Comparison of ENCODE assay signal across 8 cellular contexts in genomic region chr17:7021993-7022778, GRCh38.
DNase-seq lines count a peak whose midpoint lies in the region; ATAC-seq and TF ChIP-seq lines count a peak whose summit lies in the region.

No MANE protein-coding gene starts in this region.

- peak; percentile 91 for TF ChIP-seq CTCF in GM10248 (IDR thresholded peaks at IDR 0.05; ENCODE audit: control extremely low read depth, extremely low read depth, low read depth, missing control alignments)

- POLR2A ChIA-PET in GM10248 (lab: Yijun Ruan, JAX) = interaction anchor here (1.0 kb wide), 1 partner anchor 14 kb away, joined by 4 read pairs; the partner anchor contains the start of gene SLC16A13

- peak; percentile 65 for ATAC-seq in HG02571 (IDR thresholded peaks at IDR 0.05; ENCODE audit: unreplicated experiment)

- DNase-seq in GM10248 (ENCODE audit: extremely low spot score) (peak; percentile 86), NCI-H1694 (lab: John Stamatoyannopoulos, UW) (peak; percentile 56), cerebellar cortex (ENCODE audit: low spot score) (peak; percentile 70), kidney tubule cell (ENCODE audit: low spot score) (peak; percentile 67), NCI-H524 treated with DMSO at 0.1 percent for 48 hours (lab: John Stamatoyannopoulos, UW) (no peak)
- DNase-seq in activated CD4-positive, CD25-positive, alpha-beta regulatory T cell (lab: John Stamatoyannopoulos, UW) = peak; percentile 56 to 75 (median 62)
- peak; percentile 73 to 77 for DNase-seq in stimulated activated CD4-positive, alpha-beta T cell treated with anti-CD3 and anti-CD28 coated beads, Interleukin-1b, Interleukin-23, amount 100 ng/mL, for 4 hours (ENCODE audit: low read depth in 2 of 2)

- CTCF ChIA-PET in GM10248 (lab: Yijun Ruan, JAX) = interaction anchor here (0.5 to 4.7 kb wide), 34 partner anchors 9 to 356 kb away, joined by 3 to 60 read pairs (median 4); partner anchors contain the start of genes RNASEK and SLC16A13
